Comparison of ENCODE assay signal across 12 cellular contexts in genomic region chr9:121652838-121653231, GRCh38. TPM values are rescaled to one million over a fixed set of nuclear protein-coding genes. Genes with fewer than 3 reads are reported as not detected.
DNase-seq lines count a peak whose midpoint lies in the region; ATAC-seq, FAIRE-seq and TF ChIP-seq lines count a peak whose summit lies in the region.
"Had no signal": no experiment of that assay in that cellular context is flagged by ENCODE, and none has a peak within 500 bp of the region (broad histone marks: within the 10 kb centered on the region; RNA-seq: fewer than 3 reads in every experiment).

No MANE protein-coding gene starts in this region.

- H3K4me3 ChIP-seq in A549 (no peak overlapping the region; the same call in 2 of the 3 replicates), SK-N-SH (ENCODE audit: low read depth in 2 of 2, low read length in 1 of 2) (peak overlapping the region; percentile 59 to 88), right cardiac atrium (ENCODE audit: low read length) (peak overlapping the region; percentile 88), ovary (peak overlapping the region; percentile 53)

- no peaks in the 10 kb centered on the region for H3K36me3 Mint-ChIP-seq in activated CD4-positive, alpha-beta memory T cell treated with anti-CD3 and anti-CD28 coated beads, Interleukin-2, amount 10 ng/mL, durations not matched to agents 7 days and 5 days (ENCODE audit: low read depth)
- H3K36me3 Mint-ChIP-seq: activated CD4-positive, alpha-beta memory T cell treated with anti-CD3 and anti-CD28 coated beads for 36 hours had no signal

- peak overlapping the region; percentile 97 for H3K4me2 ChIP-seq in A549
- H3K4me2 ChIP-seq in SK-N-SH: peak overlapping the region; percentile 97

- no peak for TF ChIP-seq POLR2A in A549 (IDR thresholded peaks at IDR 0.05; ENCODE audit: low read length)
- TF ChIP-seq POLR2A in ovary (IDR thresholded peaks at IDR 0.05): no peak

- no peak for ATAC-seq in A549
- no peak for ATAC-seq in right cardiac atrium
- no peak for ATAC-seq in HG02798 (IDR thresholded peaks at IDR 0.05; ENCODE audit: poor library complexity, unreplicated experiment)
- ATAC-seq: stimulated activated naive CD8-positive, alpha-beta T cell treated with anti-CD3 and anti-CD28 coated beads, Interleukin-15, Interleukin-2, amounts not matched to agents 100 U/mL and 50 U/mL, for 24 hours had no signal

- 96% methylated on average over 2 of the region's 2 CpGs for WGBS in A549 (ENCODE audit: missing lambda C conversion rate)
- WGBS in SK-N-SH (ENCODE audit: low lambda C conversion rate): 70% methylated on average over 2 of the region's 2 CpGs
- 35% methylated on average over 2 of the region's 2 CpGs for WGBS in right cardiac atrium
- 28 to 61% (median 50%) methylated on average over 2 of the region's 2 CpGs for WGBS in ovary, 3 donors

- no peaks in the 10 kb centered on the region for H3K9me2 ChIP-seq in SK-N-SH

- TF ChIP-seq RAD21 in A549 (conservative IDR thresholded peaks at IDR 0.05 in 1 of 2, IDR thresholded peaks at IDR 0.05 in 1 of 2) (no peak), SK-N-SH (IDR thresholded peaks at IDR 0.05; ENCODE audit: low read length) (no peak)

- peaks cover 45% of the 10 kb centered on the region for H3K4me1 ChIP-seq in A549
- H3K4me1 ChIP-seq in SK-N-SH (ENCODE audit: control insufficient read depth in 1 of 2, insufficient read depth in 2 of 2, low read depth in 1 of 2, low read length in 1 of 2): peaks cover 12 to 62% of the 10 kb centered on the region in 2 experiments
- H3K4me1 ChIP-seq in right cardiac atrium (ENCODE audit: control insufficient read depth, insufficient read depth, low read length): peaks cover 23% of the 10 kb centered on the region
- H3K4me1 ChIP-seq in ovary (ENCODE audit: insufficient read depth): peaks cover 15% of the 10 kb centered on the region

- POLR2A ChIA-PET in A549 (lab: Yijun Ruan, JAX): no interaction called here
- POLR2A ChIA-PET in SK-N-SH (lab: Yijun Ruan, JAX): no interaction called here
- POLR2A ChIA-PET in activated CD4-positive, alpha-beta memory T cell treated with anti-CD3 and anti-CD28 coated beads, Interleukin-2, amount 10 ng/mL, durations not matched to agents 7 days and 5 days (lab: Charles Lee): no interaction called here
- POLR2A ChIA-PET in HEK293T (lab: Yijun Ruan, JAX): interaction anchor here (0.8 to 1.3 kb wide), 2 partner anchors 9 to 15 kb away, joined by 3 read pairs; no protein-coding TSS in a partner anchor

- peak overlapping the region; percentile 66; the same call in 1 of the 2 replicates for H3K9ac ChIP-seq in SK-N-SH

- H3F3A ChIP-seq in SK-N-SH (replicated peaks; ENCODE audit: insufficient read depth): no peaks in the 10 kb centered on the region

- no peaks in the 10 kb centered on the region for H3K9me3 Mint-ChIP-seq in activated CD4-positive, alpha-beta memory T cell treated with anti-CD3 and anti-CD28 coated beads, Interleukin-2, amount 10 ng/mL, durations not matched to agents 7 days and 5 days
- H3K9me3 Mint-ChIP-seq: activated CD4-positive, alpha-beta memory T cell treated with anti-CD3 and anti-CD28 coated beads for 36 hours had no signal

- peaks cover 14% of the 10 kb centered on the region; the same call in 1 of the 2 replicates for H4K20me1 ChIP-seq in SK-N-SH (ENCODE audit: insufficient read depth)

- no peak for DNase-seq in A549 (ENCODE audit: low read depth in 1 of 2, low spot score in 1 of 2)
- DNase-seq in SK-N-SH: no peak
- no peak for DNase-seq in right cardiac atrium
- no peak for DNase-seq in ovary
- DNase-seq in activated CD4-positive, alpha-beta memory T cell treated with anti-CD3 and anti-CD28 coated beads, Interleukin-2, amount 10 ng/mL, durations not matched to agents 7 days and 5 days: no peak
- no peak for DNase-seq in UCSD-AML1 (lab: John Stamatoyannopoulos, UW; ENCODE audit: unreplicated experiment)
- no peak for DNase-seq in HEK293T (ENCODE audit: extremely low spot score)
- DNase-seq: activated CD4-positive, alpha-beta memory T cell treated with anti-CD3 and anti-CD28 coated beads for 36 hours; stimulated activated naive CD8-positive, alpha-beta T cell treated with anti-CD3 and anti-CD28 coated beads, Interleukin-15, Interleukin-2, amounts not matched to agents 100 U/mL and 50 U/mL, for 24 hours had no signal

- H3K27ac Mint-ChIP-seq in activated CD4-positive, alpha-beta memory T cell treated with anti-CD3 and anti-CD28 coated beads, Interleukin-2, amount 10 ng/mL, durations not matched to agents 7 days and 5 days: no peak overlapping the region
- H3K27ac Mint-ChIP-seq: activated CD4-positive, alpha-beta memory T cell treated with anti-CD3 and anti-CD28 coated beads for 36 hours had no signal

- no peaks in the 10 kb centered on the region for H3K79me2 ChIP-seq in SK-N-SH (ENCODE audit: insufficient read depth)

- H3K9me3 ChIP-seq in A549 (no peaks in the 10 kb centered on the region), SK-N-SH (no peaks in the 10 kb centered on the region), right cardiac atrium (ENCODE audit: control insufficient read depth, low read length) (no peaks in the 10 kb centered on the region), ovary (no peaks in the 10 kb centered on the region)
- H3K9me3 ChIP-seq: adrenal gland had no signal

- no peaks in the 10 kb centered on the region for H3K27me3 ChIP-seq in SK-N-SH (ENCODE audit: insufficient read depth)
- no peaks in the 10 kb centered on the region for H3K27me3 ChIP-seq in right cardiac atrium (ENCODE audit: control insufficient read depth, insufficient read depth)
- H3K27me3 ChIP-seq in ovary: no peaks in the 10 kb centered on the region
- H3K27me3 ChIP-seq: adrenal gland had no signal

- 0 out of 6 replicates have a peak overlapping the region, but pooled peaks of 1 of the 2 experiments have one; percentile 98 for H3K27ac ChIP-seq in A549
- H3K27ac ChIP-seq in SK-N-SH (ENCODE audit: low read depth in 2 of 2, low read length in 1 of 2): peak overlapping the region in 1 of 2 experiments; percentile 76; a peak in 1 of 4 replicates
- H3K27ac ChIP-seq in right cardiac atrium (ENCODE audit: low read length): peak overlapping the region; percentile 91
- no peak overlapping the region for H3K27ac ChIP-seq in ovary
- H3K27ac ChIP-seq: epithelial cell of prostate had no signal

- no peak for TF ChIP-seq CTCF in A549 (IDR thresholded peaks at IDR 0.05)
- TF ChIP-seq CTCF in SK-N-SH (IDR thresholded peaks at IDR 0.05): no peak
- TF ChIP-seq CTCF in ovary (IDR thresholded peaks at IDR 0.05): no peak

- CTCF ChIA-PET in A549 (lab: Yijun Ruan, JAX): interaction anchor here (0.6 to 2.6 kb wide), 3 partner anchors 11 to 17 kb away, joined by 3 to 15 read pairs (median 3); no protein-coding TSS in a partner anchor
- CTCF ChIA-PET in SK-N-SH (lab: Yijun Ruan, JAX): interaction anchor here (1.0 to 2.8 kb wide), 7 partner anchors 12 to 107 kb away, joined by 3 to 9 read pairs (median 5); no protein-coding TSS in a partner anchor
- CTCF ChIA-PET in activated CD4-positive, alpha-beta memory T cell treated with anti-CD3 and anti-CD28 coated beads, Interleukin-2, amount 10 ng/mL, durations not matched to agents 7 days and 5 days (lab: Charles Lee): interaction anchor here (0.6 to 1.0 kb wide), 2 partner anchors 12 to 103 kb away, joined by 3 to 4 read pairs; no protein-coding TSS in a partner anchor
- CTCF ChIA-PET in HEK293T (lab: Yijun Ruan, JAX): interaction anchor here (0.8 to 1.5 kb wide), 4 partner anchors 12 to 45 kb away, joined by 3 to 6 read pairs (median 4); no protein-coding TSS in a partner anchor

- H3K27me3 Mint-ChIP-seq in activated CD4-positive, alpha-beta memory T cell treated with anti-CD3 and anti-CD28 coated beads, Interleukin-2, amount 10 ng/mL, durations not matched to agents 7 days and 5 days: peaks cover 45% of the 10 kb centered on the region

- TF ChIP-seq EP300 in A549 (IDR thresholded peaks at IDR 0.05) (no peak), SK-N-SH (IDR thresholded peaks at IDR 0.05; ENCODE audit: borderline replicate concordance in 1 of 2, low read depth in 1 of 2, low read length in 1 of 2) (no peak), ovary (IDR thresholded peaks at IDR 0.05) (no peak)

- no peak overlapping the region for H2AFZ ChIP-seq in SK-N-SH (ENCODE audit: low read depth)

- intact Hi-C loops in right cardiac atrium (cut with DNase I) (no loop called here), ovary (cut with DNase I) (no loop called here)

- no peak overlapping the region for H3K4me3 Mint-ChIP-seq in activated CD4-positive, alpha-beta memory T cell treated with anti-CD3 and anti-CD28 coated beads, Interleukin-2, amount 10 ng/mL, durations not matched to agents 7 days and 5 days
- H3K4me3 Mint-ChIP-seq: activated CD4-positive, alpha-beta memory T cell treated with anti-CD3 and anti-CD28 coated beads for 36 hours had no signal

- H3K36me3 ChIP-seq in SK-N-SH (replicated peaks in 1 of 2; ENCODE audit: control insufficient read depth in 1 of 2, insufficient read depth in 2 of 2, low read length in 1 of 2): no peaks in the 10 kb centered on the region
- no peaks in the 10 kb centered on the region for H3K36me3 ChIP-seq in ovary
- H3K36me3 ChIP-seq: adrenal gland had no signal

- peaks cover 2% of the 10 kb centered on the region for H3K4me1 Mint-ChIP-seq in activated CD4-positive, alpha-beta memory T cell treated with anti-CD3 and anti-CD28 coated beads, Interleukin-2, amount 10 ng/mL, durations not matched to agents 7 days and 5 days

- no peak for FAIRE-seq in A549 (lab: Jason Lieb, UNC)

TF ChIP-seq in A549, 52 proteins besides CTCF, POLR2A, EP300 and RAD21 (continues in another document):
- TF ChIP-seq FOXS1 (CRISPR knock-in tag; IDR thresholded peaks at IDR 0.05): no peak
- TF ChIP-seq MAFK (IDR thresholded peaks at IDR 0.05; ENCODE audit: partially characterized antibody): no peak

TF ChIP-seq in SK-N-SH, 30 proteins besides CTCF, POLR2A, EP300 and RAD21 (continues in another document):
- no peak for TF ChIP-seq GATA2 (CRISPR knock-in tag; IDR thresholded peaks at IDR 0.05)
- no peak for TF ChIP-seq SIN3A (IDR thresholded peaks at IDR 0.05; ENCODE audit: borderline replicate concordance, low read depth, low read length)

TF ChIP-seq in HEK293T, 16 proteins besides CTCF, POLR2A, EP300 and RAD21 (continues in another document):
- TF ChIP-seq NFRKB (IDR thresholded peaks at IDR 0.05): no peak
- no peak for TF ChIP-seq ARNT (IDR thresholded peaks at IDR 0.05)
- no peak for TF ChIP-seq ZNF384 (IDR thresholded peaks at IDR 0.05)

RNA-seq across cellular contexts. Expression of gene DAB2IP, which starts 1.4 kb away (rescaled TPM):
- polyA plus RNA-seq in A549 (2011; rRNA removed) (9.4 and 9.7 TPM in 2 replicates), A549 (2017; fragmentation: RNase III; extraction: RNeasy Plus Mini Kit Qiagen cat#74134 plus additional on column Dnase treatment) (12.8 to 13.9 TPM (median 13.2 TPM) in 3 replicates), SK-N-SH (2012; rRNA removed) (21.4 and 25.4 TPM in 2 replicates), right cardiac atrium (25.5 TPM), ovary (10 to 100 TPM in 1 of 2 donors, 1 to 10 TPM in 1; 9.3 to 29.3 TPM)
- 7.7 and 11.9 TPM in 2 replicates for polyA plus RNA-seq in A549 (2012; cell fraction: cytosol; rRNA removed)
- polyA plus RNA-seq in A549 (2012; cell fraction: nucleus; rRNA removed): 13.1 and 17.3 TPM in 2 replicates
- polyA minus RNA-seq in A549 (2011; rRNA and poly(A)+ RNA removed): 22.4 and 25.6 TPM in 2 replicates
- polyA plus RNA-seq in SK-N-SH (2012; cell fraction: cytosol; rRNA removed): 9.4 and 15.4 TPM in 2 replicates
- polyA plus RNA-seq in SK-N-SH (2012; cell fraction: nucleus; rRNA removed): 30.4 and 34.4 TPM in 2 replicates
- total RNA-seq in right cardiac atrium (10 to 100 TPM; 41.7 to 55.0 (median 42.7) TPM), ovary (10 to 100 TPM; 24.3 to 95.0 (median 78.7) TPM)
- not detected for total RNA-seq in activated CD4-positive, alpha-beta memory T cell treated with anti-CD3 and anti-CD28 coated beads, Interleukin-2, amount 10 ng/mL, durations not matched to agents 7 days and 5 days
- total RNA-seq: activated CD4-positive, alpha-beta memory T cell treated with anti-CD3 and anti-CD28 coated beads for 36 hours had no signal
